10 cellular contexts compared by ENCODE assay signal in the genomic region with DNA sequence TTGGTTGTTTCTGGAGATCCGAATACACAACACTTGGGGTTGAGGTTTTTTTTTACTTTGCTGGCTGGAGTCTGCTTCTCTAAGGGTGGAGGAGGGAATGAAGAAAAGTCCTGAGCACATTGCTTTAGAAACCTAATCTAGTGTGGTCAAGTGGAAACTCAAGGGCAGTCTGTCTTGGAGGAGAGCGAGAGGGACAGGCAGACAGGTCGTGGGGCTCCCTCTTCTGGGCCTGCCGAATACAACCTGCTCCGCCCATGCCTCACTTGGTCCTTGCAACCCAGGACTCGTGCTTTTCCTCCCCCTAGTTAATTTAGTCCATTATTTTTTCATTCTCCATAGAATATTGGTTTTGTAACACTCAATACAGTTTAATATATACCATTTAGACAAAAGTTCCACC.
A peak's percentile ranks its signal among the peaks of the same experiment; 100 is the strongest.
DNase-seq lines count a peak whose midpoint lies in the region; ATAC-seq and TF ChIP-seq lines count a peak whose summit lies in the region.
"Had no signal": no experiment of that assay in that cellular context is flagged by ENCODE, and none has a peak within 500 bp of the region (broad histone marks: within the 10 kb centered on the region; RNA-seq: fewer than 3 reads in every experiment).

No MANE protein-coding gene starts in this region.

- H4K20me1 ChIP-seq in GM23248 (ENCODE audit: insufficient read depth) = no peaks in the 10 kb centered on the region

- no peak overlapping the region for H3K27ac ChIP-seq in GM23248
- H3K27ac ChIP-seq in heart left ventricle = no peak overlapping the region

- H3K27me3 ChIP-seq in BE2C (no peaks in the 10 kb centered on the region), GM23248 (replicated peaks; ENCODE audit: insufficient read depth) (no peaks in the 10 kb centered on the region), heart left ventricle (no peaks in the 10 kb centered on the region)

- 35 to 42% methylated on average over 6 of the region's 6 CpGs for WGBS in GM23248 (ENCODE audit: low coverage in 1 of 2, low lambda C conversion rate in 2 of 2, missing lambda C conversion rate in 2 of 2), 2 experiments
- WGBS in heart left ventricle, 4 donors = 44 to 50% (median 46%) methylated on average over 6 of the region's 6 CpGs

- H3K9me3 ChIP-seq in BE2C = no peaks in the 10 kb centered on the region
- no peaks in the 10 kb centered on the region for H3K9me3 ChIP-seq in GM23248 (ENCODE audit: low read depth)
- H3K9me3 ChIP-seq in heart left ventricle = no peaks in the 10 kb centered on the region

- no peak overlapping the region for H2AFZ ChIP-seq in GM23248

- DNase-seq in BE2C (no peak), GM23248 (peak; percentile 3), RPMI8226 (peak; percentile 40), heart left ventricle (peak in 1 of 5 donors; percentile 43), NCI-H1105 treated with DMSO at 0.1 percent for 48 hours (lab: John Stamatoyannopoulos, UW) (no peak), A172 (ENCODE audit: low spot score) (no peak)
- DNase-seq in stimulated activated CD4-positive, alpha-beta T cell treated with anti-CD3 and anti-CD28 coated beads, Interleukin-12 subunit alpha, Interleukin-12 subunit beta, amount 100 ng/mL, for 4 hours = no peak
- DNase-seq: amygdala, NCI-H1105 had no signal

- in situ Hi-C loops in GM23248 (cut with MboI) = no loop called here

- TF ChIP-seq CTCF in BE2C (IDR thresholded peaks at IDR 0.05; ENCODE audit: low read depth, low read length) = peak; percentile 59
- TF ChIP-seq CTCF in heart left ventricle (IDR thresholded peaks at IDR 0.05) = peak in 11 of 12 donors; percentile 8 to 53 (median 39)

- H3K79me2 ChIP-seq in GM23248 (ENCODE audit: insufficient read depth) = no peaks in the 10 kb centered on the region

- ATAC-seq in heart left ventricle (peak in 3 of 4 donors; percentile 78 to 89 (median 86)), HG03342 (IDR thresholded peaks at IDR 0.05; ENCODE audit: unreplicated experiment) (no peak)

- H3K36me3 ChIP-seq in BE2C (no peaks in the 10 kb centered on the region), GM23248 (ENCODE audit: low read depth) (no peaks in the 10 kb centered on the region), heart left ventricle (no peaks in the 10 kb centered on the region)

- no peak overlapping the region for H3K4me3 ChIP-seq in BE2C (ENCODE audit: low read depth, low read length)
- no peak overlapping the region for H3K4me3 ChIP-seq in GM23248
- no peak overlapping the region for H3K4me3 ChIP-seq in heart left ventricle

- no peaks in the 10 kb centered on the region for H3K9me2 ChIP-seq in GM23248 (ENCODE audit: insufficient read depth)

- H3K9ac ChIP-seq in GM23248 = no peak overlapping the region

- no peaks in the 10 kb centered on the region for H3F3A ChIP-seq in GM23248 (ENCODE audit: insufficient read depth)

- no peak for TF ChIP-seq POLR2A in heart left ventricle (IDR thresholded peaks at IDR 0.05)

- H3K4me2 ChIP-seq in GM23248 (ENCODE audit: unreplicated experiment) = no peak overlapping the region

- intact Hi-C loops in heart left ventricle (cut with DNase I) = loop anchor here in 3 of 10 donors (2.0 to 10.0 kb wide), 3 partner anchors 95 to 637 kb away; no protein-coding TSS in a partner anchor

- H3K4me1 ChIP-seq in BE2C (no peaks in the 10 kb centered on the region), GM23248 (ENCODE audit: insufficient read depth) (no peaks in the 10 kb centered on the region), heart left ventricle (no peaks in the 10 kb centered on the region)

Comparison
In these comparisons a context has a peak if more than half of its experiments do, and no peak if none do; other contexts are left out.
1. DNase-seq: peak in GM23248 (single experiment) and RPMI8226 (single experiment); none in BE2C (single experiment), NCI-H1105 treated with DMSO at 0.1 percent for 48 hours (single experiment), stimulated activated CD4-positive, alpha-beta T cell treated with anti-CD3 and anti-CD28 coated beads, Interleukin-12 subunit alpha, Interleukin-12 subunit beta, amount 100 ng/mL, for 4 hours (single experiment) and A172 (single experiment).